In genomic region chr1:153597206-153597605, GRCh38 we compare ENCODE assay signal across 6 cellular contexts. TPM values are rescaled to one million over a fixed set of nuclear protein-coding genes. Genes with fewer than 3 reads are reported as not detected.
DNase-seq lines count a peak whose midpoint lies in the region; ATAC-seq and TF ChIP-seq lines count a peak whose summit lies in the region.
"Had no signal": no experiment of that assay in that cellular context is flagged by ENCODE, and none has a peak within 500 bp of the region (broad histone marks: within the 10 kb centered on the region; RNA-seq: fewer than 3 reads in every experiment).

No MANE protein-coding gene starts in this region.

- H3K14ac ChIP-seq in trophoblast cell (ENCODE audit: low read length): no peak overlapping the region

- TF ChIP-seq CTCF in hepatocyte (IDR thresholded peaks at IDR 0.05; ENCODE audit: poor library complexity): no peak

- no peak overlapping the region for H2BK120ac ChIP-seq in trophoblast cell (ENCODE audit: insufficient read depth, low read length, poor library complexity)

- H4K91ac ChIP-seq in trophoblast cell (ENCODE audit: low read depth, low read length): no peak overlapping the region

- H3K79me2 ChIP-seq in trophoblast cell (ENCODE audit: control insufficient read depth, insufficient read depth, low read length, poor library complexity): no peaks in the 10 kb centered on the region
- H3K79me2 ChIP-seq in hepatocyte: no peaks in the 10 kb centered on the region

- ATAC-seq in activated T-cell treated with anti-CD3 and anti-CD28 coated beads, Interleukin-2, amount 50 U/mL, for 4 hours: peak; percentile 86 to 92
- no peak for ATAC-seq in Right ventricle myocardium superior (ENCODE audit: poor library complexity)

- no peaks in the 10 kb centered on the region for H3K36me3 Mint-ChIP-seq in activated T-cell treated with anti-CD3 and anti-CD28 coated beads, Interleukin-2, amount 50 U/mL, for 4 hours (ENCODE audit: insufficient read depth)

- H3K4me2 ChIP-seq in trophoblast cell (ENCODE audit: low read length) (no peak overlapping the region), hepatocyte (no peak overlapping the region)

- H2BK12ac ChIP-seq in trophoblast cell (ENCODE audit: low read length): no peak overlapping the region

- no peak overlapping the region for H3K27ac ChIP-seq in trophoblast cell (ENCODE audit: low read depth, low read length)
- H3K27ac ChIP-seq in hepatocyte: no peak overlapping the region

- no peak overlapping the region for H2BK5ac ChIP-seq in trophoblast cell (ENCODE audit: low read depth, low read length, poor library complexity)

- H3K9me2 ChIP-seq in hepatocyte (replicated peaks; ENCODE audit: insufficient read depth): no peaks in the 10 kb centered on the region

- no peak overlapping the region for H4K12ac ChIP-seq in trophoblast cell (ENCODE audit: low read depth, low read length)

- H3K9me3 ChIP-seq in trophoblast cell (ENCODE audit: insufficient read depth, low read depth, low read length) (no peaks in the 10 kb centered on the region), hepatocyte (ENCODE audit: low read depth) (no peaks in the 10 kb centered on the region)

- H3K9me3 Mint-ChIP-seq in activated T-cell treated with anti-CD3 and anti-CD28 coated beads, Interleukin-2, amount 50 U/mL, for 4 hours: no peaks in the 10 kb centered on the region

- H3K23ac ChIP-seq in trophoblast cell (ENCODE audit: low read length): no peak overlapping the region

- H2AFZ ChIP-seq in trophoblast cell (ENCODE audit: insufficient read depth, low read length, poor library complexity) (no peak overlapping the region), hepatocyte (no peak overlapping the region)

- H3K9ac ChIP-seq in trophoblast cell (ENCODE audit: low read length): no peak overlapping the region

- no peak overlapping the region for H3K4me3 ChIP-seq in trophoblast cell (ENCODE audit: low read depth, low read length)
- no peak overlapping the region for H3K4me3 ChIP-seq in hepatocyte

- intact Hi-C loops in Right ventricle myocardium superior (cut with DNase I): no loop called here

- DNase-seq in LoVo (ENCODE audit: low spot score) (peak; percentile 52), trophoblast cell (peak; percentile 63 to 71), Right ventricle myocardium superior (no peak), hepatocyte (ENCODE audit: low spot score) (no peak)
- no peak for DNase-seq in activated T-cell treated with anti-CD3 and anti-CD28 coated beads, Interleukin-2, amount 50 U/mL, for 4 hours

- no peak overlapping the region for H3K18ac ChIP-seq in trophoblast cell (ENCODE audit: low read length)

- H4K8ac ChIP-seq in trophoblast cell (ENCODE audit: low read depth, low read length): no peak overlapping the region

- H3K79me1 ChIP-seq in trophoblast cell (ENCODE audit: low read length): peaks cover 2% of the 10 kb centered on the region

- no peaks in the 10 kb centered on the region for H3K27me3 Mint-ChIP-seq in activated T-cell treated with anti-CD3 and anti-CD28 coated beads, Interleukin-2, amount 50 U/mL, for 4 hours (ENCODE audit: low read depth)

- H3K4me3 Mint-ChIP-seq in activated T-cell treated with anti-CD3 and anti-CD28 coated beads, Interleukin-2, amount 50 U/mL, for 4 hours: no peak overlapping the region

- WGBS in trophoblast cell (ENCODE audit: extremely low coverage, insufficient coverage, insufficient read length): no CpG with 5 or more reads among the region's 6 CpGs
- WGBS in hepatocyte (ENCODE audit: low lambda C conversion rate, missing lambda C conversion rate): 90% methylated on average over 6 of the region's 6 CpGs

- H2AK5ac ChIP-seq in trophoblast cell (ENCODE audit: low read length): no peak overlapping the region

- H3K27me3 ChIP-seq in trophoblast cell (ENCODE audit: insufficient read depth, low read length) (no peaks in the 10 kb centered on the region), hepatocyte (no peaks in the 10 kb centered on the region)

- H3K4me1 ChIP-seq in trophoblast cell (ENCODE audit: control insufficient read depth in 1 of 2, insufficient read depth in 2 of 2, low read length in 2 of 2) (peaks cover 2 to 5% of the 10 kb centered on the region in 2 experiments), hepatocyte (ENCODE audit: insufficient read depth) (no peaks in the 10 kb centered on the region)

- H4K20me1 ChIP-seq in hepatocyte (ENCODE audit: insufficient read depth, poor library complexity, severe bottlenecking): no peaks in the 10 kb centered on the region

- H3K36me3 ChIP-seq in trophoblast cell (ENCODE audit: control insufficient read depth in 1 of 2, insufficient read depth in 2 of 2, low read length in 2 of 2) (no peaks in the 10 kb centered on the region), hepatocyte (replicated peaks; ENCODE audit: insufficient read depth, low read depth) (no peaks in the 10 kb centered on the region)

- peaks cover 18% of the 10 kb centered on the region for H3K4me1 Mint-ChIP-seq in activated T-cell treated with anti-CD3 and anti-CD28 coated beads, Interleukin-2, amount 50 U/mL, for 4 hours (ENCODE audit: low read depth)

- no peak overlapping the region for H3K4ac ChIP-seq in trophoblast cell (ENCODE audit: low read depth, low read length)

RNA-seq across cellular contexts. Expression of gene S100A16, which starts 15.7 kb away (rescaled TPM):
- total RNA-seq in activated T-cell treated with anti-CD3 and anti-CD28 coated beads, Interleukin-2, amount 50 U/mL, for 4 hours: under 1 TPM in 2 of 3 donors, not detected in 1; 0.24 to 0.29 TPM
- polyA plus RNA-seq in trophoblast cell (2013): 48.3 and 48.6 TPM in 2 replicates
- total RNA-seq in Right ventricle myocardium superior (44.3 TPM), hepatocyte (103 and 129 TPM in 2 replicates)
- 134 and 155 TPM in 2 replicates for polyA plus RNA-seq in hepatocyte
- total RNA-seq: mononuclear cell had no signal

RNA-seq across cellular contexts. Expression of gene S100A14, which starts 18.9 kb away (rescaled TPM):
- total RNA-seq in activated T-cell treated with anti-CD3 and anti-CD28 coated beads, Interleukin-2, amount 50 U/mL, for 4 hours: under 1 TPM in 2 of 3 donors, not detected in 1; 0.32 to 0.43 TPM
- 20.0 and 21.0 TPM in 2 replicates for polyA plus RNA-seq in trophoblast cell (2013)
- total RNA-seq in Right ventricle myocardium superior (5.8 TPM), hepatocyte (112 and 141 TPM in 2 replicates)
- polyA plus RNA-seq in hepatocyte: 62.8 and 94.9 TPM in 2 replicates
- total RNA-seq: mononuclear cell had no signal

RNA-seq across cellular contexts. Expression of gene S100A13, which starts 30.1 kb away (rescaled TPM):
- 1 to 10 TPM; 2.0 to 4.9 (median 3.3) TPM for total RNA-seq in activated T-cell treated with anti-CD3 and anti-CD28 coated beads, Interleukin-2, amount 50 U/mL, for 4 hours
- polyA plus RNA-seq in trophoblast cell (2013): 409 and 437 TPM in 2 replicates
- total RNA-seq in Right ventricle myocardium superior (153 TPM), hepatocyte (82.0 and 115 TPM in 2 replicates)
- polyA plus RNA-seq in hepatocyte: 248 and 282 TPM in 2 replicates

RNA-seq across cellular contexts. Expression of gene S100A1, which starts 31.0 kb away (rescaled TPM):
- not detected for total RNA-seq in activated T-cell treated with anti-CD3 and anti-CD28 coated beads, Interleukin-2, amount 50 U/mL, for 4 hours
- polyA plus RNA-seq in trophoblast cell (2013): 0.93 and 1.2 TPM in 2 replicates
- total RNA-seq in Right ventricle myocardium superior: 2,267 TPM
- 2.7 and 15.0 TPM in 2 replicates for total RNA-seq in hepatocyte
- 1.3 and 4.0 TPM in 2 replicates for polyA plus RNA-seq in hepatocyte
- total RNA-seq: mononuclear cell had no signal

RNA-seq across cellular contexts. Expression of gene S100A2, which starts 31.6 kb away (rescaled TPM):
- 1 to 10 TPM in 1 of 3 donors, under 1 TPM in 2; 0.40 to 1.2 (median 0.76) TPM for total RNA-seq in activated T-cell treated with anti-CD3 and anti-CD28 coated beads, Interleukin-2, amount 50 U/mL, for 4 hours
- 6.5 and 6.7 TPM in 2 replicates for polyA plus RNA-seq in trophoblast cell (2013)
- 2.3 TPM for total RNA-seq in Right ventricle myocardium superior
- total RNA-seq in hepatocyte: 1.7 and 4.2 TPM in 2 replicates
- polyA plus RNA-seq in hepatocyte: 6.9 and 10.3 TPM in 2 replicates

Comparison
In these comparisons a context has a peak if more than half of its experiments do, and no peak if none do; other contexts are left out.
1. DNase-seq: peak in LoVo (single experiment) and trophoblast cell (2 of 2); none in activated T-cell treated with anti-CD3 and anti-CD28 coated beads, Interleukin-2, amount 50 U/mL, for 4 hours (single experiment), Right ventricle myocardium superior (single experiment) and hepatocyte (single experiment).
2. RNA of gene S100A16, which starts 15.7 kb away (total RNA-seq): 103 to 129 TPM in hepatocyte and 44.3 TPM in Right ventricle myocardium superior (single experiment); 0.24 to 0.29 TPM in activated T-cell treated with anti-CD3 and anti-CD28 coated beads, Interleukin-2, amount 50 U/mL, for 4 hours; every median in the first group is over 10 times any median in the second.
3. RNA of gene S100A14, which starts 18.9 kb away (total RNA-seq): 112 to 141 TPM in hepatocyte; 5.8 TPM in Right ventricle myocardium superior (single experiment) and 0.32 to 0.43 TPM in activated T-cell treated with anti-CD3 and anti-CD28 coated beads, Interleukin-2, amount 50 U/mL, for 4 hours; every median in the first group is over 10 times any median in the second.
4. RNA of gene S100A13, which starts 30.1 kb away (total RNA-seq): 153 TPM in Right ventricle myocardium superior (single experiment) and 82.0 to 115 TPM in hepatocyte; 2.0 to 4.9 TPM in activated T-cell treated with anti-CD3 and anti-CD28 coated beads, Interleukin-2, amount 50 U/mL, for 4 hours; every median in the first group is over 10 times any median in the second.